Comparison of ENCODE assay signal across 1 cellular context in the genomic region with DNA sequence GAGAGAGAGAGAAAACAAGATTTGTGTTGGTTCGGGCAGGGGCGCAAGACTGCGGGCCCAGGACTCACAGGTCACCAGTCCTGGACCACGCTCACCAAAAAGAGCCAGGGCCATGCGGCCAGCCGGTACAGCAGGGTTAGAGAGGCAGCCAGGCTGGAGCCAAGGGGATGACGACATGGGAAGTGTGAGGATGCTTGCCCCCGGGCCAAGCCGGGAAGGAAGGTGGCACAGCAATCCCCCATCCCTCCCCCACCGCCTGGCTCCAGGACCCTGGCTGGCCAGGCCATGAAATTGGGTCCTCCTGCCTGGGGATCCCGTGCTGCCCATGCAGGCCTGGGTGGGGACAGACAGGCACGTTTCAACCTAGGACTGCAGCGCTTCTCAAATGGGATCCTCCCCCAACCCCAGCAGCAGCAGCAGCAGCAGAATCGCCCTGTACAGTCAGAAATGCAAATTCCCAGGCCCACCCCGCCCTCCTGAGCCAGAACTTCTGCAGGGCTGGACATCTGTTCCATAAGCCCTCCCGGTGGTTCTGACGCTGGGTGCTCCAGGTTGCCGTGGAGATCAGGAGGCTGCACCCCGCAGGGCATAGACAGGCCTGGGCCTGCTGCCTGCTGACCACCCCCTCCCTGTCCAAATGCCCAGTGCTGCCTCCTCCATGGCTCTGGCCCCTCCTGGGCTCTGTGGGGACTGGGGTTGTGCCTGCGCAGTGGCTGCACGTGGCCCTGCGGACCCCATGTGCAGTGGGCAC.
TF ChIP-seq lines count a peak whose summit lies in the region.

No MANE protein-coding gene starts in this region.

TF ChIP-seq in H1, 55 proteins besides CTCF, POLR2A, EP300 and RAD21 (continued from another document):
- no peak for TF ChIP-seq SIN3A (conservative IDR thresholded peaks at IDR 0.05 in 1 of 2, IDR thresholded peaks at IDR 0.05 in 1 of 2; ENCODE audit: low read depth in 1 of 2, low read length in 2 of 2)
- TF ChIP-seq SIRT6 (IDR thresholded peaks at IDR 0.05; ENCODE audit: low read length) = no peak
- TF ChIP-seq TCF12 (IDR thresholded peaks at IDR 0.05; ENCODE audit: low read depth, low read length) = no peak
- no peak for TF ChIP-seq RNF2 (IDR thresholded peaks at IDR 0.05; ENCODE audit: borderline replicate concordance, low read depth, low read length, missing control alignments, poor library complexity, severe bottlenecking)
- no peak for TF ChIP-seq POU5F1 (IDR thresholded peaks at IDR 0.05; ENCODE audit: low read depth, low read length)
- TF ChIP-seq TBP (IDR thresholded peaks at IDR 0.05; ENCODE audit: low read depth, low read length) = no peak
- no peak for TF ChIP-seq SRF (IDR thresholded peaks at IDR 0.05; ENCODE audit: low read depth, low read length)
- no peak for TF ChIP-seq BCL11A (IDR thresholded peaks at IDR 0.05; ENCODE audit: low read depth in 2 of 2, low read length in 2 of 2)
- no peak for TF ChIP-seq RXRA (IDR thresholded peaks at IDR 0.05; ENCODE audit: insufficient read depth, low read depth, low read length)
- TF ChIP-seq BRCA1 (IDR thresholded peaks at IDR 0.05; ENCODE audit: low read depth, low read length) = no peak
